ENCODE assay signal across 14 cellular contexts in genomic region chr9:129008469-129008965, GRCh38. TPM values are rescaled to one million over a fixed set of nuclear protein-coding genes. Genes with fewer than 3 reads are reported as not detected.
DNase-seq lines count a peak whose midpoint lies in the region; ATAC-seq, FAIRE-seq and TF ChIP-seq lines count a peak whose summit lies in the region.
"Had no signal": no experiment of that assay in that cellular context is flagged by ENCODE, and none has a peak within 500 bp of the region (broad histone marks: within the 10 kb centered on the region; RNA-seq: fewer than 3 reads in every experiment).

No MANE protein-coding gene starts in this region.

- no peak overlapping the region for H2BK20ac ChIP-seq in IMR-90 (ENCODE audit: low read depth, low read length)

- H4K20me1 ChIP-seq in IMR-90 (ENCODE audit: insufficient read depth, low read length), result peaks cover 7% of the 10 kb centered on the region
- H4K20me1 ChIP-seq in hepatocyte (ENCODE audit: insufficient read depth, poor library complexity, severe bottlenecking), result no peaks in the 10 kb centered on the region

- no peak overlapping the region for H2AFZ ChIP-seq in IMR-90 (replicated peaks; ENCODE audit: low read length, poor library complexity)
- no peak overlapping the region for H2AFZ ChIP-seq in hepatocyte

- peaks cover 40% of the 10 kb centered on the region for H3K36me3 ChIP-seq in IMR-90 (ENCODE audit: control insufficient read depth, insufficient read depth, low read length)
- no peaks in the 10 kb centered on the region for H3K36me3 ChIP-seq in hepatocyte (replicated peaks; ENCODE audit: insufficient read depth, low read depth)
- H3K36me3 ChIP-seq in testis (ENCODE audit: low read depth, missing control alignments), result no peaks in the 10 kb centered on the region

- H3K27ac ChIP-seq in IMR-90 (ENCODE audit: insufficient read depth, low read length), result no peak overlapping the region
- no peak overlapping the region for H3K27ac ChIP-seq in hepatocyte
- H3K27ac ChIP-seq in testis, result peak overlapping the region; percentile 46 to 82

- H3K4ac ChIP-seq in IMR-90 (ENCODE audit: low read depth, low read length), result no peak overlapping the region

- H2AK9ac ChIP-seq in IMR-90 (replicated peaks; ENCODE audit: low read depth, low read length, poor library complexity), result peak overlapping the region; percentile 24

- H2BK5ac ChIP-seq in IMR-90 (ENCODE audit: low read depth, low read length, poor library complexity, severe bottlenecking), result no peak overlapping the region

- CTCF ChIA-PET in IMR-90 (lab: Yijun Ruan, JAX), result no interaction called here

- H3K9me1 ChIP-seq in IMR-90 (ENCODE audit: insufficient read depth, low read length), result no peaks in the 10 kb centered on the region

- H3K9me3 ChIP-seq in IMR-90 (ENCODE audit: control insufficient read depth, insufficient read depth, low read length) (no peaks in the 10 kb centered on the region), hepatocyte (ENCODE audit: low read depth) (no peaks in the 10 kb centered on the region), testis (no peaks in the 10 kb centered on the region)

- H3K27me3 ChIP-seq in IMR-90 (ENCODE audit: control insufficient read depth, insufficient read depth, low read length) (no peaks in the 10 kb centered on the region), hepatocyte (no peaks in the 10 kb centered on the region), testis (no peaks in the 10 kb centered on the region)

- no peaks in the 10 kb centered on the region for H3K9me2 ChIP-seq in hepatocyte (replicated peaks; ENCODE audit: insufficient read depth)

- ATAC-seq in IMR-90 (ENCODE audit: low read depth), result no peak
- ATAC-seq: SK-N-SH treated with all-trans-retinoic acid at 6 μM for 48 hours had no signal

- H3K9ac ChIP-seq in IMR-90 (ENCODE audit: low read depth, low read length), result no peak overlapping the region

- no peak overlapping the region for H2BK120ac ChIP-seq in IMR-90 (ENCODE audit: low read depth, low read length)

- H4K8ac ChIP-seq in IMR-90 (ENCODE audit: low read depth in 2 of 2, low read length in 2 of 2), result no peak overlapping the region

- no peaks in the 10 kb centered on the region for H3K79me1 ChIP-seq in IMR-90 (ENCODE audit: low read depth in 1 of 2, low read length in 2 of 2)

- TF ChIP-seq RAD21 in IMR-90 (IDR thresholded peaks at IDR 0.05; ENCODE audit: low read length), result no peak

- H3K4me2 ChIP-seq in IMR-90 (ENCODE audit: low read depth, low read length), result no peak overlapping the region
- no peak overlapping the region for H3K4me2 ChIP-seq in hepatocyte

- H3K4me3 ChIP-seq in IMR-90 (ENCODE audit: insufficient read depth, low read depth, low read length) (no peak overlapping the region), hepatocyte (no peak overlapping the region), testis (no peak overlapping the region)

- dilution Hi-C loops in IMR-90 (cut with HindIII; ENCODE audit: low sequenced_read_pairs, unreplicated experiment), result no loop called here

- POLR2A ChIA-PET in IMR-90 (lab: Charles Lee; ENCODE audit: unreplicated experiment), result no interaction called here

- no peak overlapping the region for H3K18ac ChIP-seq in IMR-90 (ENCODE audit: low read depth, low read length)

- BruUV-seq in IMR-90 (replicated peaks; lab: Mats Ljungman, UMichigan), result no TSS peak

- 90% methylated on average over 2 of the region's 6 CpGs; no CpG with 5 or more reads in 1 of the 2 experiments for WGBS in IMR-90 (ENCODE audit: extremely low coverage in 2 of 2, insufficient read length in 1 of 2), 2 experiments
- WGBS in hepatocyte (ENCODE audit: low lambda C conversion rate, missing lambda C conversion rate), result 94% methylated on average over 6 of the region's 6 CpGs
- WGBS in testis, 2 donors, result 83 to 85% methylated on average over 2 to 6 of the region's 6 CpGs

- no peak overlapping the region for H3K23ac ChIP-seq in IMR-90 (ENCODE audit: low read depth, low read length)

- FAIRE-seq in GM12891 (lab: Jason Lieb, UNC), result no peak

- H2BK15ac ChIP-seq in IMR-90 (ENCODE audit: low read depth, low read length), result no peak overlapping the region

- no peak overlapping the region for H3K14ac ChIP-seq in IMR-90 (replicated peaks; ENCODE audit: low read depth, low read length)

- H4K91ac ChIP-seq in IMR-90 (ENCODE audit: insufficient read depth, low read depth, low read length), result no peak overlapping the region

- no peaks in the 10 kb centered on the region for H3K79me2 ChIP-seq in hepatocyte

- intact Hi-C loops in IMR-90 (cut with micrococcal nuclease), result no loop called here
- intact Hi-C loops in testis (cut with DNase I; ENCODE audit: low total_unique reads), result no loop called here
- intact Hi-C loops in posterior vena cava (cut with DNase I), result no loop called here

- in situ Hi-C loops in IMR-90 (cut with MboI; ENCODE audit: low sequenced_read_pairs), result no loop called here

- no peak overlapping the region for H3K56ac ChIP-seq in IMR-90 (ENCODE audit: extremely low read depth, insufficient read depth, low read length)

- H3K4me1 ChIP-seq in IMR-90 (ENCODE audit: control insufficient read depth, insufficient read depth, low read length) (no peaks in the 10 kb centered on the region), hepatocyte (ENCODE audit: insufficient read depth) (no peaks in the 10 kb centered on the region), testis (peaks cover 32% of the 10 kb centered on the region)

- TF ChIP-seq POLR2A in GM12891 (IDR thresholded peaks at IDR 0.05; ENCODE audit: low read depth, low read length), result 0 out of 2 replicates have a peak, but pooled peaks have one; percentile 16
- no peak for TF ChIP-seq POLR2A in IMR-90 (IDR thresholded peaks at IDR 0.05; ENCODE audit: low read depth, low read length)
- no peak for TF ChIP-seq POLR2A in testis (IDR thresholded peaks at IDR 0.05)

- TF ChIP-seq CTCF in IMR-90 (conservative IDR thresholded peaks at IDR 0.05; ENCODE audit: low read depth, low read length) (no peak), hepatocyte (IDR thresholded peaks at IDR 0.05; ENCODE audit: poor library complexity) (no peak), testis (IDR thresholded peaks at IDR 0.05) (no peak)

- no peak overlapping the region for H4K5ac ChIP-seq in IMR-90 (ENCODE audit: low read depth, low read length)

- DNase-seq in GM12891 (ENCODE audit: insufficient read length, low spot score) (no peak), IMR-90 (no peak), hepatocyte (ENCODE audit: low spot score) (peak; percentile 8), testis (no peak), kidney tubule cell (ENCODE audit: low spot score) (no peak), posterior vena cava (ENCODE audit: low spot score) (no peak), hippocampal formation (lab: John Stamatoyannopoulos, UW) (no peak)
- DNase-seq: C1 segment of cervical spinal cord; H9; KBM-7; NCI-H1048; NCI-H146; NK-92 treated with Interleukin-12 subunit alpha and Interleukin-12 subunit beta, amount 100 ng/mL, for 24 hours had no signal

- H2AK5ac ChIP-seq in IMR-90 (ENCODE audit: low read depth, low read length), result no peak overlapping the region

TF ChIP-seq in GM12891, 5 proteins besides CTCF, POLR2A, EP300 and RAD21:
- no peak for TF ChIP-seq PAX5 (IDR thresholded peaks at IDR 0.05; ENCODE audit: insufficient read depth, low read length, severe bottlenecking)
- no peak for TF ChIP-seq POLR2AphosphoS5 (IDR thresholded peaks at IDR 0.05; ENCODE audit: low read depth, low read length)
- no peak for TF ChIP-seq TAF1 (IDR thresholded peaks at IDR 0.05; ENCODE audit: low read depth, low read length)
- TF ChIP-seq POU2F2 (IDR thresholded peaks at IDR 0.05; ENCODE audit: low read depth, low read length), result no peak
- no peak for TF ChIP-seq SPI1 (IDR thresholded peaks at IDR 0.05; ENCODE audit: low read depth, low read length)

TF ChIP-seq in IMR-90, 13 proteins besides CTCF, POLR2A, EP300 and RAD21 (continues in another document):
- no peak for TF ChIP-seq FOS (IDR thresholded peaks at IDR 0.05; ENCODE audit: low read depth, low read length)
- no peak for TF ChIP-seq CHD1 (IDR thresholded peaks at IDR 0.05; ENCODE audit: low read depth, low read length)
- no peak for TF ChIP-seq ELK1 (IDR thresholded peaks at IDR 0.05; ENCODE audit: borderline replicate concordance, low read depth, low read length)
- no peak for TF ChIP-seq USF2 (IDR thresholded peaks at IDR 0.05; ENCODE audit: low read depth, low read length)
- no peak for TF ChIP-seq CEBPB (IDR thresholded peaks at IDR 0.05; ENCODE audit: low read depth, low read length)

RNA-seq across cellular contexts. Expression of gene SH3GLB2, which starts 19.6 kb away (rescaled TPM):
- 20.6 TPM for polyA plus RNA-seq in GM12891 (2012; ENCODE audit: low read depth, missing spikeins)
- total RNA-seq in IMR-90 (2012; rRNA removed), result 26.4 and 36.4 TPM in 2 replicates
- polyA plus RNA-seq in IMR-90 (2012; rRNA removed), result 68.4 and 72.1 TPM in 2 replicates
- polyA plus RNA-seq in IMR-90 (2012; cell fraction: cytosol; rRNA removed), result 29.3 and 50.5 TPM in 2 replicates
- 357 and 697 TPM in 2 replicates for polyA plus RNA-seq in IMR-90 (2012; cell fraction: nucleus; rRNA removed; ENCODE audit: low replicate concordance)
- total RNA-seq in hepatocyte, result 68.3 and 85.4 TPM in 2 replicates
- polyA plus RNA-seq in hepatocyte, result 124 and 189 TPM in 2 replicates
- 10 to 100 TPM; 88.8 to 92.2 TPM for total RNA-seq in testis
- 62.3 TPM for polyA plus RNA-seq in testis (ENCODE audit: insufficient read depth, low read depth, low replicate concordance)
- total RNA-seq in posterior vena cava, result 10 to 100 TPM; 64.3 to 68.7 TPM

RNA-seq across cellular contexts. Expression of gene MIGA2, which starts 27.9 kb away (rescaled TPM):
- polyA plus RNA-seq in GM12891 (2012; ENCODE audit: low read depth, missing spikeins), result 11.9 TPM
- total RNA-seq in IMR-90 (2012; rRNA removed) (9.7 and 12.5 TPM in 2 replicates), hepatocyte (16.8 and 29.5 TPM in 2 replicates), testis (10 to 100 TPM; 42.0 to 42.7 TPM), posterior vena cava (10 to 100 TPM; 14.8 to 21.1 TPM)
- polyA plus RNA-seq in IMR-90 (2012; rRNA removed) (25.3 and 25.9 TPM in 2 replicates), hepatocyte (23.4 and 33.3 TPM in 2 replicates), testis (ENCODE audit: insufficient read depth, low read depth, low replicate concordance) (22.9 TPM)
- 22.2 and 23.0 TPM in 2 replicates for polyA plus RNA-seq in IMR-90 (2012; cell fraction: cytosol; rRNA removed)
- 87.9 and 243 TPM in 2 replicates for polyA plus RNA-seq in IMR-90 (2012; cell fraction: nucleus; rRNA removed; ENCODE audit: low replicate concordance)

Comparison
In these comparisons a context has a peak if more than half of its experiments do, and no peak if none do; other contexts are left out.
1. H3K27ac ChIP-seq: peak in testis (2 of 2); none in IMR-90 (single experiment) and hepatocyte (single experiment).